1 cellular context compared by ENCODE assay signal in genomic region chr20:62887860-62888239, GRCh38.
TF ChIP-seq lines count a peak whose summit lies in the region.

No MANE protein-coding gene starts in this region.

TF ChIP-seq in H1, 55 proteins besides CTCF, POLR2A, EP300 and RAD21:
- TF ChIP-seq CHD7 (IDR thresholded peaks at IDR 0.05; ENCODE audit: insufficient replicate concordance, low read length) (no peak), SIRT6 (IDR thresholded peaks at IDR 0.05; ENCODE audit: low read length) (no peak), USF2 (IDR thresholded peaks at IDR 0.05; ENCODE audit: low read length) (no peak), SUZ12 (IDR thresholded peaks at IDR 0.05; ENCODE audit: low read length) (no peak), KDM4A (IDR thresholded peaks at IDR 0.05; ENCODE audit: low read depth, low read length, severe bottlenecking) (no peak)
